ENCODE assay signal across 22 cellular contexts in genomic region chr4:86319390-86319789, GRCh38. TPM values are rescaled to one million over a fixed set of nuclear protein-coding genes. Genes with fewer than 3 reads are reported as not detected.
DNase-seq lines count a peak whose midpoint lies in the region; ATAC-seq, FAIRE-seq and TF ChIP-seq lines count a peak whose summit lies in the region.
"Had no signal": no experiment of that assay in that cellular context is flagged by ENCODE, and none has a peak within 500 bp of the region (broad histone marks: within the 10 kb centered on the region; RNA-seq: fewer than 3 reads in every experiment).

No MANE protein-coding gene starts in this region.

- no peak overlapping the region for H2BK120ac ChIP-seq in IMR-90 (ENCODE audit: low read depth, low read length)

- no peak for DNase-seq in SK-N-SH
- no peak for DNase-seq in IMR-90
- peak; percentile 55 for DNase-seq in mammary epithelial cell
- peak; percentile 25 for DNase-seq in keratinocyte (ENCODE audit: low read depth, low spot score)
- DNase-seq in GM23248, result no peak
- DNase-seq in left cardiac atrium, result no peak
- DNase-seq: 8988T; CD4-positive, CD25-positive, alpha-beta regulatory T cell; DMS153; NCI-H1092; NCI-H1436 treated with DMSO at 0.1 percent for 48 hours; NCI-H187 treated with DMSO at 0.1 percent for 48 hours; NCI-H446; NCI-H524 treated with DMSO at 0.1 percent for 48 hours; NCI-H774; PC-3 had no signal

- H2AFZ ChIP-seq in SK-N-SH (ENCODE audit: low read depth), result no peak overlapping the region
- no peak overlapping the region for H2AFZ ChIP-seq in IMR-90 (replicated peaks; ENCODE audit: low read length, poor library complexity)
- no peak overlapping the region for H2AFZ ChIP-seq in mammary epithelial cell (ENCODE audit: low read depth, low read length)
- H2AFZ ChIP-seq in keratinocyte (ENCODE audit: control insufficient read depth, low read length), result no peak overlapping the region
- no peak overlapping the region for H2AFZ ChIP-seq in GM23248

- H3K18ac ChIP-seq in IMR-90 (ENCODE audit: low read depth, low read length), result no peak overlapping the region

- H2AK5ac ChIP-seq in IMR-90 (ENCODE audit: low read depth, low read length), result no peak overlapping the region

- no peaks in the 10 kb centered on the region for H4K20me1 ChIP-seq in SK-N-SH (ENCODE audit: insufficient read depth)
- H4K20me1 ChIP-seq in IMR-90 (ENCODE audit: insufficient read depth, low read length), result no peaks in the 10 kb centered on the region
- H4K20me1 ChIP-seq in mammary epithelial cell (ENCODE audit: insufficient read depth, low read length), result no peaks in the 10 kb centered on the region
- H4K20me1 ChIP-seq in keratinocyte (ENCODE audit: control insufficient read depth, extremely low read depth, insufficient read depth, low read length), result no peaks in the 10 kb centered on the region
- no peaks in the 10 kb centered on the region for H4K20me1 ChIP-seq in GM23248 (ENCODE audit: insufficient read depth)
- H4K20me1 ChIP-seq: BLaER1 had no signal

- dilution Hi-C loops in IMR-90 (cut with HindIII; ENCODE audit: low sequenced_read_pairs, unreplicated experiment), result no loop called here
- dilution Hi-C loops in mammary epithelial cell (cut with HindIII; ENCODE audit: low sequenced_read_pairs), result loop anchor here (10.0 kb wide), 1 partner anchor 85 kb away; no protein-coding TSS in a partner anchor
- dilution Hi-C loops in keratinocyte (cut with MboI; ENCODE audit: extremely low pct_ligation_motif_present, low sequenced_read_pairs), result no loop called here

- no peaks in the 10 kb centered on the region for H3K9me1 ChIP-seq in IMR-90 (ENCODE audit: insufficient read depth, low read length)
- no peaks in the 10 kb centered on the region for H3K9me1 ChIP-seq in keratinocyte (ENCODE audit: control insufficient read depth, extremely low read depth, insufficient read depth, low read length)

- no peaks in the 10 kb centered on the region; a peak in 1 of 4 replicates for H3K4me1 ChIP-seq in SK-N-SH (ENCODE audit: control insufficient read depth in 1 of 2, insufficient read depth in 2 of 2, low read depth in 1 of 2, low read length in 1 of 2)
- H3K4me1 ChIP-seq in IMR-90 (ENCODE audit: control insufficient read depth, insufficient read depth, low read length), result no peaks in the 10 kb centered on the region
- H3K4me1 ChIP-seq in mammary epithelial cell (ENCODE audit: insufficient read depth, low read length), result peaks cover 7% of the 10 kb centered on the region
- peaks cover 5% of the 10 kb centered on the region for H3K4me1 ChIP-seq in keratinocyte (ENCODE audit: control insufficient read depth, extremely low read depth, insufficient read depth, low read length)
- H3K4me1 ChIP-seq in GM23248 (ENCODE audit: insufficient read depth), result no peaks in the 10 kb centered on the region
- H3K4me1 ChIP-seq: SJSA1 had no signal

- H2BK15ac ChIP-seq in IMR-90 (ENCODE audit: low read depth, low read length), result no peak overlapping the region

- CTCF ChIA-PET in SK-N-SH (lab: Yijun Ruan, JAX), result no interaction called here
- CTCF ChIA-PET in IMR-90 (lab: Yijun Ruan, JAX), result no interaction called here
- CTCF ChIA-PET in mammary epithelial cell (lab: Charles Lee; ENCODE audit: low non-redundant PET), result no interaction called here

- H4K91ac ChIP-seq in IMR-90 (ENCODE audit: insufficient read depth, low read depth, low read length), result no peak overlapping the region

- no peaks in the 10 kb centered on the region for H3K79me1 ChIP-seq in IMR-90 (ENCODE audit: low read depth in 1 of 2, low read length in 2 of 2)

- no peak overlapping the region for H3K14ac ChIP-seq in IMR-90 (replicated peaks; ENCODE audit: low read depth, low read length)

- no peak overlapping the region for H3K56ac ChIP-seq in IMR-90 (ENCODE audit: extremely low read depth, insufficient read depth, low read length)

- H3K79me2 ChIP-seq in SK-N-SH (ENCODE audit: insufficient read depth), result no peaks in the 10 kb centered on the region
- H3K79me2 ChIP-seq in mammary epithelial cell (ENCODE audit: insufficient read depth, low read length), result no peaks in the 10 kb centered on the region
- H3K79me2 ChIP-seq in keratinocyte (ENCODE audit: control insufficient read depth, insufficient read depth, low read length), result no peaks in the 10 kb centered on the region
- no peaks in the 10 kb centered on the region for H3K79me2 ChIP-seq in GM23248 (ENCODE audit: insufficient read depth)

- no peak overlapping the region for H3K9ac ChIP-seq in SK-N-SH
- no peak overlapping the region for H3K9ac ChIP-seq in IMR-90 (ENCODE audit: low read depth, low read length)
- H3K9ac ChIP-seq in mammary epithelial cell (ENCODE audit: insufficient read depth, low read length), result no peak overlapping the region
- no peak overlapping the region for H3K9ac ChIP-seq in keratinocyte (ENCODE audit: control insufficient read depth, extremely low read depth, insufficient read depth, low read length)
- H3K9ac ChIP-seq in GM23248, result no peak overlapping the region
- H3K9ac ChIP-seq: BLaER1 had no signal

- H3K9me2 ChIP-seq in SK-N-SH (no peaks in the 10 kb centered on the region), GM23248 (ENCODE audit: insufficient read depth) (no peaks in the 10 kb centered on the region)

- H3K27ac ChIP-seq in SK-N-SH (ENCODE audit: low read depth in 2 of 2, low read length in 1 of 2) (no peak overlapping the region), IMR-90 (ENCODE audit: insufficient read depth, low read length) (no peak overlapping the region), mammary epithelial cell (ENCODE audit: insufficient read depth, low read depth, low read length) (no peak overlapping the region), keratinocyte (ENCODE audit: control insufficient read depth, insufficient read depth, low read length) (no peak overlapping the region), GM23248 (no peak overlapping the region)
- H3K27ac ChIP-seq: BLaER1, SJSA1 had no signal

- TF ChIP-seq POLR2A in IMR-90 (IDR thresholded peaks at IDR 0.05; ENCODE audit: low read depth, low read length), result no peak

- H3K36me3 ChIP-seq in SK-N-SH (replicated peaks in 1 of 2; ENCODE audit: control insufficient read depth in 1 of 2, insufficient read depth in 2 of 2, low read length in 1 of 2) (no peaks in the 10 kb centered on the region), IMR-90 (ENCODE audit: control insufficient read depth, insufficient read depth, low read length) (no peaks in the 10 kb centered on the region), mammary epithelial cell (ENCODE audit: insufficient read depth, low read length) (no peaks in the 10 kb centered on the region), keratinocyte (ENCODE audit: control insufficient read depth in 2 of 2, extremely low read depth in 1 of 2, insufficient read depth in 2 of 2, low read length in 2 of 2) (no peaks in the 10 kb centered on the region), GM23248 (ENCODE audit: low read depth) (no peaks in the 10 kb centered on the region)
- H3K36me3 ChIP-seq: BLaER1, SJSA1 had no signal

- intact Hi-C loops in IMR-90 (cut with micrococcal nuclease) (no loop called here), mammary epithelial cell (cut with micrococcal nuclease) (no loop called here), left cardiac atrium (cut with DNase I) (no loop called here)

- H2AK9ac ChIP-seq in IMR-90 (replicated peaks; ENCODE audit: low read depth, low read length, poor library complexity), result no peak overlapping the region

- H3K4me2 ChIP-seq in SK-N-SH, result no peak overlapping the region
- H3K4me2 ChIP-seq in IMR-90 (ENCODE audit: low read depth, low read length), result no peak overlapping the region
- H3K4me2 ChIP-seq in mammary epithelial cell (ENCODE audit: insufficient read depth, low read depth, low read length), result no peak overlapping the region
- no peak overlapping the region for H3K4me2 ChIP-seq in keratinocyte (ENCODE audit: control insufficient read depth, extremely low read depth, insufficient read depth, low read depth, low read length)
- H3K4me2 ChIP-seq in GM23248 (ENCODE audit: unreplicated experiment), result no peak overlapping the region
- H3K4me2 ChIP-seq: BLaER1 had no signal

- no peak for TF ChIP-seq CTCF in SK-N-SH (IDR thresholded peaks at IDR 0.05)
- no peak for TF ChIP-seq CTCF in IMR-90 (conservative IDR thresholded peaks at IDR 0.05; ENCODE audit: low read depth, low read length)
- TF ChIP-seq CTCF in mammary epithelial cell (conservative IDR thresholded peaks at IDR 0.05 in 1 of 2, IDR thresholded peaks at IDR 0.05 in 1 of 2; ENCODE audit: extremely low read depth in 1 of 2, insufficient read depth in 1 of 2, low read depth in 1 of 2, low read length in 2 of 2), result no peak
- TF ChIP-seq CTCF in keratinocyte (optimal IDR thresholded peaks at IDR 0.05 in 1 of 3, IDR thresholded peaks at IDR 0.05 in 1 of 3, conservative IDR thresholded peaks at IDR 0.05 in 1 of 3; ENCODE audit: extremely low read depth in 1 of 3, insufficient read depth in 2 of 3, low read length in 3 of 3), result no peak

- no TSS peak for BruUV-seq in IMR-90 (replicated peaks; lab: Mats Ljungman, UMichigan)
- BruUV-seq in mammary epithelial cell (replicated peaks; lab: Mats Ljungman, UMichigan), result no TSS peak

- no peak overlapping the region for H4K5ac ChIP-seq in IMR-90 (ENCODE audit: low read depth, low read length)

- ATAC-seq in SK-N-SH treated with all-trans-retinoic acid at 6 μM for 48 hours (no peak), IMR-90 (ENCODE audit: low read depth) (no peak), HG03432 (IDR thresholded peaks at IDR 0.05; ENCODE audit: unreplicated experiment) (no peak), left cardiac atrium (no peak)
- ATAC-seq: PC-3, Right ventricle myocardium inferior had no signal

- no peaks in the 10 kb centered on the region for H3K27me3 ChIP-seq in SK-N-SH (ENCODE audit: insufficient read depth)
- H3K27me3 ChIP-seq in IMR-90 (ENCODE audit: control insufficient read depth, insufficient read depth, low read length), result no peaks in the 10 kb centered on the region
- no peaks in the 10 kb centered on the region for H3K27me3 ChIP-seq in mammary epithelial cell (ENCODE audit: insufficient read depth, low read length)
- no peaks in the 10 kb centered on the region for H3K27me3 ChIP-seq in keratinocyte (ENCODE audit: control insufficient read depth, extremely low read depth, insufficient read depth, low read length)
- H3K27me3 ChIP-seq in GM23248 (replicated peaks; ENCODE audit: insufficient read depth), result no peaks in the 10 kb centered on the region
- H3K27me3 ChIP-seq: BLaER1, SJSA1 had no signal

- no peak overlapping the region for H3K23ac ChIP-seq in IMR-90 (ENCODE audit: low read depth, low read length)

- H3K9me3 ChIP-seq in SK-N-SH (no peaks in the 10 kb centered on the region), IMR-90 (ENCODE audit: control insufficient read depth, insufficient read depth, low read length) (no peaks in the 10 kb centered on the region), mammary epithelial cell (replicated peaks; ENCODE audit: insufficient read depth, low read length) (no peaks in the 10 kb centered on the region), keratinocyte (ENCODE audit: control insufficient read depth, low read depth, low read length) (no peaks in the 10 kb centered on the region), GM23248 (ENCODE audit: low read depth) (no peaks in the 10 kb centered on the region)
- H3K9me3 ChIP-seq: BLaER1, SJSA1 had no signal

- FAIRE-seq in keratinocyte (lab: Jason Lieb, UNC), result peak; percentile 66
- FAIRE-seq: H54 had no signal

- TF ChIP-seq EP300 in SK-N-SH (IDR thresholded peaks at IDR 0.05; ENCODE audit: borderline replicate concordance in 1 of 2, low read depth in 1 of 2, low read length in 1 of 2), result no peak

- POLR2A ChIA-PET in SK-N-SH (lab: Yijun Ruan, JAX), result no interaction called here
- POLR2A ChIA-PET in IMR-90 (lab: Charles Lee; ENCODE audit: unreplicated experiment), result no interaction called here

- H4K8ac ChIP-seq in IMR-90 (ENCODE audit: low read depth in 2 of 2, low read length in 2 of 2), result no peak overlapping the region

- H3K4ac ChIP-seq in IMR-90 (ENCODE audit: low read depth, low read length), result no peak overlapping the region

- TF ChIP-seq RAD21 in SK-N-SH (IDR thresholded peaks at IDR 0.05; ENCODE audit: low read length), result no peak
- no peak for TF ChIP-seq RAD21 in IMR-90 (IDR thresholded peaks at IDR 0.05; ENCODE audit: low read length)

- peak overlapping the region; percentile 32; the same call in 1 of the 2 replicates for H2BK20ac ChIP-seq in IMR-90 (ENCODE audit: low read depth, low read length)

- H3K4me3 ChIP-seq in SK-N-SH (ENCODE audit: low read depth in 2 of 2, low read length in 1 of 2) (no peak overlapping the region), IMR-90 (ENCODE audit: insufficient read depth, low read depth, low read length) (no peak overlapping the region), mammary epithelial cell (replicated peaks in 1 of 3; ENCODE audit: insufficient read depth in 1 of 3, low read depth in 2 of 3, low read length in 3 of 3) (no peak overlapping the region), keratinocyte (ENCODE audit: control insufficient read depth in 2 of 3, extremely low read depth in 1 of 3, insufficient read depth in 2 of 3, low read depth in 1 of 3, low read length in 3 of 3) (no peak overlapping the region), GM23248 (no peak overlapping the region)
- H3K4me3 ChIP-seq: BLaER1, SJSA1 had no signal

- no peak overlapping the region for H2BK5ac ChIP-seq in IMR-90 (ENCODE audit: low read depth, low read length, poor library complexity, severe bottlenecking)

- in situ Hi-C loops in IMR-90 (cut with MboI; ENCODE audit: low sequenced_read_pairs) (no loop called here), mammary epithelial cell (cut with MboI; ENCODE audit: low sequenced_read_pairs in 2 of 2) (no loop called here), GM23248 (cut with MboI) (no loop called here)

- H3F3A ChIP-seq in SK-N-SH (replicated peaks; ENCODE audit: insufficient read depth), result no peaks in the 10 kb centered on the region
- no peaks in the 10 kb centered on the region for H3F3A ChIP-seq in GM23248 (ENCODE audit: insufficient read depth)

RNA-seq across cellular contexts. Expression of gene MAPK10, which starts 40.5 kb away (rescaled TPM):
- polyA plus RNA-seq in SK-N-SH (2012; rRNA removed), result 8.1 and 13.0 TPM in 2 replicates
- 5.7 and 5.9 TPM in 2 replicates for polyA plus RNA-seq in SK-N-SH (2012; cell fraction: cytosol; rRNA removed)
- polyA plus RNA-seq in SK-N-SH (2012; cell fraction: nucleus; rRNA removed), result 22.4 and 45.1 TPM in 2 replicates
- 6.4 and 6.5 TPM in 2 replicates for total RNA-seq in IMR-90 (2012; rRNA removed)
- polyA plus RNA-seq in IMR-90 (2012; rRNA removed), result 2.3 and 2.8 TPM in 2 replicates
- polyA plus RNA-seq in IMR-90 (2012; cell fraction: cytosol; rRNA removed), result 1.6 and 1.9 TPM in 2 replicates
- 5.1 and 21.7 TPM in 2 replicates for polyA plus RNA-seq in IMR-90 (2012; cell fraction: nucleus; rRNA removed; ENCODE audit: low replicate concordance)
- total RNA-seq in mammary epithelial cell, result 10 to 100 TPM in 1 of 2 donors, 1 to 10 TPM in 1; 8.2 to 10.0 TPM
- 2.9 TPM for polyA plus RNA-seq in mammary epithelial cell
- polyA minus RNA-seq in mammary epithelial cell, result 1.6 TPM
- polyA plus RNA-seq in keratinocyte, result 4.7 to 8.2 TPM (median 6.8 TPM) in 3 replicates
- 1.4 TPM for polyA plus RNA-seq in keratinocyte (2011; ENCODE audit: low read depth)
- 3.5 and 5.7 TPM in 2 replicates for polyA plus RNA-seq in keratinocyte (2011; cell fraction: cytosol; rRNA removed)
- polyA plus RNA-seq in keratinocyte (2011; cell fraction: nucleus; rRNA removed), result 13.7 and 14.5 TPM in 2 replicates
- polyA plus RNA-seq in keratinocyte (2012; ENCODE audit: low replicate concordance), result 1.5 and 3.8 TPM in 2 replicates
- polyA minus RNA-seq in keratinocyte, result 10.1 to 29.3 TPM (median 18.9 TPM) in 3 replicates
- 4.8 TPM for polyA minus RNA-seq in keratinocyte (2011; cell fraction: cytosol; rRNA and poly(A)+ RNA removed)
- polyA minus RNA-seq in keratinocyte (2011; cell fraction: nucleus; rRNA and poly(A)+ RNA removed), result 35.7 and 63.8 TPM in 2 replicates
- total RNA-seq in GM23248 (2014; rRNA removed; shearing (Covaris generic)), result 0.89 and 1.3 TPM in 2 replicates
- polyA plus RNA-seq in GM23248 (2016; fragmentation: Nextera tagmentation; extraction: Ambion mirVana), result 0.73 and 1.1 TPM in 2 replicates
- 10 to 100 TPM in 1 of 2 donors, 1 to 10 TPM in 1; 9.8 to 20.3 TPM for total RNA-seq in left cardiac atrium
- polyA plus RNA-seq: CD4-positive, CD25-positive, alpha-beta regulatory T cell had no signal

Comparison
In these comparisons a context has a peak if more than half of its experiments do, and no peak if none do; other contexts are left out.
1. DNase-seq: peak in mammary epithelial cell (single experiment) and keratinocyte (single experiment); none in SK-N-SH (single experiment), IMR-90 (single experiment), GM23248 (single experiment) and left cardiac atrium (single experiment).